Comparison of ENCODE assay signal across 5 cellular contexts in the genomic region with DNA sequence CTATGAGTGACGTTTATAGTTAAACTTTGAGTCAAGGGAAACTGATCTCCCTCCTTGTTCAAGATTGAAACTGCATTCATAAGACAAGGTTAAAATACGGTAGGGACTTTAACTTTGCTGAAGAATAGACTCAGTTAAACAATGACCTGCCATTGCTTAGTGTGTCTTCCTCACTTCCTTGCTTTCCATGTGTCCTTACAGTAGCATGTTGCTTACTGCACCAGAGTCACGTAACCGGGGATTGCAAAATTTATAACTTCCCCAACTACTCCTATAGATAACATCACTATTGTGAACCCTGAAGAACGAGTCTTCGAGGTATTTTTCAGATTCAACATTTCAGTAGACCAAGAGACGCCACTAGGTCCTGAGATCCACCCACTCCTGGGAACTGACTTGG. TPM values are rescaled to one million over a fixed set of nuclear protein-coding genes. Genes with fewer than 3 reads are reported as not detected.
"Had no signal": no experiment of that assay in that cellular context is flagged by ENCODE, and none has a peak within 500 bp of the region (broad histone marks: within the 10 kb centered on the region; RNA-seq: fewer than 3 reads in every experiment).

No MANE protein-coding gene starts in this region.

RNA-seq across cellular contexts. Expression of a gene that starts 9.4 kb away (rescaled TPM):
- total RNA-seq: M059J, PC-3, SJSA1 had no signal

RNA-seq across cellular contexts. Expression of a gene that starts 22.6 kb away (rescaled TPM):
- total RNA-seq: PC-3, SJSA1 had no signal
- polyA plus RNA-seq: SK-N-SH had no signal

RNA-seq across cellular contexts. Expression of a gene that starts 53.5 kb away (rescaled TPM):
- total RNA-seq: PC-3, Right ventricle myocardium superior had no signal
